8 cellular contexts compared by ENCODE assay signal in the genomic region with DNA sequence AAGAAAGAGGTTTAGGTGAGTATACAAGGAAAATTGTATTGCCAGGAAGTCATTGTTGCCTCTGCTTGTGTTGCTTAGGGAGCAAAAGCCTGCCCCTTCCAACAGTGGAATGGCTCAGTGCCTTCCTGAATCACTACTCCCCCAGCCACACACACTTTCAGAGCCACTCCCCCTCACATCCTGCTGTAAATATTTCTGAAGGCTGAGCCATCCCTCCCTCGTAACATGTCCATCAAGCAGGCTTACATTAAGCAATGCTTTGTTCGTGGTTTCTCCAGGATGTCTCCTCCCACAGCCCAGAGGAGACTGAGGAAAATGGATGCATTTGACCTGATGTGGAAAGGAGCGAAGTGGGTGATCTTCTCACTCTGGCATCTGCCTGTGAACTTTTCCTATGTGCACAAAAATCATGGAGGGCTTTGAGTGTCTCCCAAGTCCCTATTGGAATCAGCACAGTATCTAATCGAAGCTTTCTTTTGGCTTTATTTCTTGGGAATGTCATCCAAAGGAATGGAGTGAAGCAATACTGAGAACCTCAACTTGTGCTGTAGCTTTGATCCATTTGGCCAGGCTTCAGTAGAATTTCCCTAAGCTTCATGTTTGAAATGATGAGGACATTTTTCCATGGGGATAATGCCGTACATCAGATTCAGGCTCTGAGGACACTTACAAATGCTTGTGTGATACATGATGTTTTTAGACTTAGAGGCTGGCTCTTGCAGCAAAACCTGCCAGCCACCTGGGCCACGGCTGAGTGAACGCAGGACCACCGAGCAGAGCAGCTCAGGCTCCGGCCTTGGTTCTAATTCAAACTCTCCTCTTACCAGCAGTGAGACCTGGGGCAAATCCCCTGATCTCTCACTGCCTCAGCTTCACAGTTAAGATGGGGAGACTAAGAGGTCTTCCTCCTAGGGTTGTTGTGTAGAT.
DNase-seq lines count a peak whose midpoint lies in the region; ATAC-seq and TF ChIP-seq lines count a peak whose summit lies in the region.

No MANE protein-coding gene starts in this region.

- H3K4me1 Mint-ChIP-seq in CD8-positive, alpha-beta memory T cell, result no peaks in the 10 kb centered on the region

- H3K4me1 ChIP-seq in ACC112 (ENCODE audit: control insufficient read depth, insufficient read depth, low read length, unreplicated experiment) (peaks cover 13% of the 10 kb centered on the region), Loucy (ENCODE audit: insufficient read depth, low read length, poor library complexity, severe bottlenecking) (peaks cover 36% of the 10 kb centered on the region), body of pancreas (peaks cover 15% of the 10 kb centered on the region), left lung (peaks cover 0 to 8% of the 10 kb centered on the region in 2 donors)
- H3K4me1 ChIP-seq in CD8-positive, alpha-beta memory T cell (ENCODE audit: insufficient read depth, low read length), result no peaks in the 10 kb centered on the region

- H3K36me3 ChIP-seq in ACC112 (ENCODE audit: insufficient read depth, low read length), result no peaks in the 10 kb centered on the region
- H3K36me3 ChIP-seq in Loucy (ENCODE audit: insufficient read depth, low read length), result no peaks in the 10 kb centered on the region
- no peaks in the 10 kb centered on the region for H3K36me3 ChIP-seq in body of pancreas (replicated peaks in 1 of 2; ENCODE audit: insufficient read depth in 1 of 2, low read depth in 2 of 2)
- H3K36me3 ChIP-seq in left lung, result no peaks in the 10 kb centered on the region
- H3K36me3 ChIP-seq in CD8-positive, alpha-beta memory T cell (ENCODE audit: insufficient read depth, low read length), result no peaks in the 10 kb centered on the region

- H3K9me3 ChIP-seq in Loucy (ENCODE audit: insufficient read depth, low read depth, low read length), result no peaks in the 10 kb centered on the region
- no peaks in the 10 kb centered on the region for H3K9me3 ChIP-seq in body of pancreas
- no peaks in the 10 kb centered on the region for H3K9me3 ChIP-seq in left lung
- H3K9me3 ChIP-seq in CD8-positive, alpha-beta memory T cell (ENCODE audit: low read length), result no peaks in the 10 kb centered on the region

- H3K9ac ChIP-seq in Loucy (ENCODE audit: low read depth, low read length, poor library complexity, severe bottlenecking), result peak overlapping the region; percentile 34

- H3K79me2 ChIP-seq in ACC112 (ENCODE audit: control insufficient read depth, insufficient read depth, low read length, unreplicated experiment) (no peaks in the 10 kb centered on the region), Loucy (ENCODE audit: insufficient read depth, low read length) (no peaks in the 10 kb centered on the region)

- POLR2A ChIA-PET in CD8-positive, alpha-beta memory T cell (lab: Charles Lee), result no interaction called here

- peak overlapping the region; percentile 65 for H3K4me2 ChIP-seq in Loucy (ENCODE audit: low read depth, low read length, poor library complexity, severe bottlenecking)

- peak; percentile 56 for ATAC-seq in body of pancreas
- ATAC-seq in left lung, result peak; percentile 90
- no peak for ATAC-seq in GM21360 (IDR thresholded peaks at IDR 0.05; ENCODE audit: unreplicated experiment)

- no peak overlapping the region for H3K27ac Mint-ChIP-seq in CD8-positive, alpha-beta memory T cell

- no peaks in the 10 kb centered on the region for H3F3A ChIP-seq in Loucy (ENCODE audit: low read depth)

- no peak overlapping the region for H3K4me3 Mint-ChIP-seq in CD8-positive, alpha-beta memory T cell

- no peaks in the 10 kb centered on the region for H3K36me3 Mint-ChIP-seq in CD8-positive, alpha-beta memory T cell

- WGBS in body of pancreas, 2 donors, result 75 to 85% methylated on average over 6 to 9 of the region's 9 CpGs

- no peak overlapping the region for H3K4me3 ChIP-seq in ACC112 (ENCODE audit: low read depth, low read length)
- peak overlapping the region; percentile 20 for H3K4me3 ChIP-seq in Loucy (ENCODE audit: low read length, poor library complexity, severe bottlenecking)
- H3K4me3 ChIP-seq in body of pancreas, result no peak overlapping the region
- H3K4me3 ChIP-seq in left lung, result no peak overlapping the region
- no peak overlapping the region for H3K4me3 ChIP-seq in CD8-positive, alpha-beta memory T cell (ENCODE audit: low read length)

- H3K27me3 ChIP-seq in ACC112 (ENCODE audit: insufficient read depth, low read length) (no peaks in the 10 kb centered on the region), Loucy (ENCODE audit: insufficient read depth, low read length, poor library complexity, severe bottlenecking) (no peaks in the 10 kb centered on the region), body of pancreas (no peaks in the 10 kb centered on the region), left lung (no peaks in the 10 kb centered on the region)
- H3K27me3 ChIP-seq in CD8-positive, alpha-beta memory T cell (ENCODE audit: insufficient read depth, low read length, poor library complexity, severe bottlenecking), result no peaks in the 10 kb centered on the region

- CTCF ChIA-PET in CD8-positive, alpha-beta memory T cell (lab: Charles Lee), result no interaction called here

- peaks cover 10 to 11% of the 10 kb centered on the region in 2 donors for H3K27me3 Mint-ChIP-seq in CD8-positive, alpha-beta memory T cell

- H3K9me3 Mint-ChIP-seq in CD8-positive, alpha-beta memory T cell, result no peaks in the 10 kb centered on the region

- TF ChIP-seq CTCF in Loucy (conservative IDR thresholded peaks at IDR 0.05; ENCODE audit: low read length) (no peak), body of pancreas (IDR thresholded peaks at IDR 0.05) (no peak), left lung (IDR thresholded peaks at IDR 0.05) (no peak)

- peak overlapping the region; percentile 59 for H3K27ac ChIP-seq in ACC112 (ENCODE audit: low read depth, low read length)
- H3K27ac ChIP-seq in body of pancreas, result no peak overlapping the region
- H3K27ac ChIP-seq in left lung, result peak overlapping the region; percentile 48 to 77
- H3K27ac ChIP-seq in CD8-positive, alpha-beta memory T cell (ENCODE audit: low read depth, low read length), result no peak overlapping the region

- H2AFZ ChIP-seq in ACC112 (ENCODE audit: low read length, unreplicated experiment), result peak overlapping the region; percentile 70
- H2AFZ ChIP-seq in Loucy (ENCODE audit: low read length), result peak overlapping the region; percentile 65

- DNase-seq in body of pancreas (peak in 1 of 4 donors; percentile 34), left lung (peak in 1 of 2 donors; percentile 46), medulla oblongata (ENCODE audit: extremely low spot score) (no peak), NCI-H2171 treated with DMSO at 0.1 percent for 48 hours (lab: John Stamatoyannopoulos, UW) (no peak)
- DNase-seq in CD8-positive, alpha-beta memory T cell, result no peak

- no peaks in the 10 kb centered on the region for H4K20me1 ChIP-seq in Loucy (ENCODE audit: insufficient read depth, low read length, poor library complexity, severe bottlenecking)

- TF ChIP-seq POLR2A in body of pancreas (IDR thresholded peaks at IDR 0.05), result no peak

- intact Hi-C loops in body of pancreas (cut with DNase I) (no loop called here), left lung (cut with DNase I) (no loop called here)

- no peaks in the 10 kb centered on the region for H3K9me2 ChIP-seq in Loucy (replicated peaks; ENCODE audit: low read depth, low read length)

Comparison
In these comparisons a context has a peak if more than half of its experiments do, and no peak if none do; other contexts are left out.
1. H3K27ac ChIP-seq: peak in ACC112 (single experiment) and left lung (2 of 2); none in body of pancreas (0 of 4) and CD8-positive, alpha-beta memory T cell (single experiment).